8 cellular contexts compared by ENCODE assay signal in the genomic region with DNA sequence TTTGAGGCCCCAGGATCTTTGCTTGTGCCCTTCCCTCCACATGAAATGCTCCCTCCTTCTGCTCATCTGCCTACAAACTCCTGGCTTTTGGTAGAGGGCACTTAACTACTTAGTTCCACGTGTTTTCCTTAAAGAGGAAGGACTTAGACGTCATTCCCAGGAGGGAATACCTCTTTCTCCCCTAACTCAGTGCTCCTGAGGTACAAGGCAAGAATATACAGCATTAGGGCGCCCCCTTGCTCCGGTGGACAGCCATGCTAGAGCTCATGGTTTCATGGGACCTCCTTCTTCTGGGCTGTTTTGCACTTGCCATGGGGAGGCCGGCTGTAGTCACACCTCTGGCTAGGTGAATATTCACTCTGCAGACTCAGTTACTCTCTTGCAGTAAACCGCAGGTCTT.
DNase-seq lines count a peak whose midpoint lies in the region; ATAC-seq and TF ChIP-seq lines count a peak whose summit lies in the region.

No MANE protein-coding gene starts in this region.

- no peaks in the 10 kb centered on the region for H3K36me3 ChIP-seq in mesenchymal stem cell (ENCODE audit: control insufficient read depth in 1 of 2, insufficient read depth in 2 of 2, low read depth in 1 of 2, low read length in 2 of 2)
- no peaks in the 10 kb centered on the region for H3K36me3 ChIP-seq in vagina

- H3K9me3 ChIP-seq in mesenchymal stem cell (ENCODE audit: control insufficient read depth, low read length) (no peaks in the 10 kb centered on the region), vagina (no peaks in the 10 kb centered on the region)

- no peak overlapping the region for H4K91ac ChIP-seq in mesenchymal stem cell (ENCODE audit: low read length)

- peaks cover 0 to 3% (median 0%) of the 10 kb centered on the region in 5 experiments for H3K9me3 Mint-ChIP-seq in brain

- H3K27ac ChIP-seq in mesenchymal stem cell (ENCODE audit: low read length, poor library complexity, severe bottlenecking): no peak overlapping the region
- no peak overlapping the region for H3K27ac ChIP-seq in vagina

- H3K4ac ChIP-seq in mesenchymal stem cell (ENCODE audit: low read depth in 1 of 2, low read length in 2 of 2): no peak overlapping the region

- no peaks in the 10 kb centered on the region for H3K79me1 ChIP-seq in mesenchymal stem cell (replicated peaks; ENCODE audit: low read length, poor library complexity, severe bottlenecking)

- H4K8ac ChIP-seq in mesenchymal stem cell (ENCODE audit: low read length): no peak overlapping the region

- no peak overlapping the region for H3K14ac ChIP-seq in mesenchymal stem cell (ENCODE audit: low read length in 2 of 2)

- no peak overlapping the region for H3K27ac Mint-ChIP-seq in brain

- no peaks in the 10 kb centered on the region for H3K27me3 ChIP-seq in mesenchymal stem cell (ENCODE audit: control insufficient read depth in 1 of 2, insufficient read depth in 1 of 2, low read length in 2 of 2)
- no peaks in the 10 kb centered on the region for H3K27me3 ChIP-seq in vagina

- H3K18ac ChIP-seq in mesenchymal stem cell (ENCODE audit: low read depth in 1 of 2, low read length in 2 of 2): no peak overlapping the region

- H3K4me3 ChIP-seq in mesenchymal stem cell (ENCODE audit: insufficient read depth in 1 of 2, low read depth in 1 of 2, low read length in 2 of 2): no peak overlapping the region
- H3K4me3 ChIP-seq in vagina: no peak overlapping the region
- H3K4me3 ChIP-seq in foreskin fibroblast (ENCODE audit: low read depth in 1 of 2, low read length in 2 of 2): no peak overlapping the region

- H2AFZ ChIP-seq in mesenchymal stem cell (ENCODE audit: low read depth, low read length): no peak overlapping the region

- WGBS in mesenchymal stem cell: 36% methylated on average over 6 of the region's 6 CpGs

- H3K36me3 Mint-ChIP-seq in brain: no peaks in the 10 kb centered on the region

- peak; percentile 58 for ATAC-seq in GM21619 (IDR thresholded peaks at IDR 0.05; ENCODE audit: unreplicated experiment)

- no peak overlapping the region for H2BK15ac ChIP-seq in mesenchymal stem cell (ENCODE audit: low read depth, poor library complexity, severe bottlenecking)

- H2BK120ac ChIP-seq in mesenchymal stem cell (ENCODE audit: low read depth, low read length): no peak overlapping the region

- H3K4me1 Mint-ChIP-seq in brain: no peaks in the 10 kb centered on the region

- intact Hi-C loops in vagina (cut with DNase I): no loop called here

- no peak overlapping the region for H3K9ac ChIP-seq in mesenchymal stem cell (ENCODE audit: low read length)

- H3K4me3 Mint-ChIP-seq in brain: no peak overlapping the region

- H3K23ac ChIP-seq in mesenchymal stem cell (ENCODE audit: low read length in 2 of 2): no peak overlapping the region

- peak; percentile 33 for DNase-seq in DMS 273 treated with DMSO at 0.1 percent for 48 hours (lab: John Stamatoyannopoulos, UW)
- peak; percentile 73 to 82 for DNase-seq in NCI-H524 (lab: John Stamatoyannopoulos, UW)
- peak; percentile 13 for DNase-seq in mesenchymal stem cell
- DNase-seq in vagina (ENCODE audit: extremely low spot score in 2 of 2): no peak
- no peak for DNase-seq in effector CD8-positive, alpha-beta T cell (lab: John Stamatoyannopoulos, UW)
- no peak for DNase-seq in foreskin fibroblast

- H2BK12ac ChIP-seq in mesenchymal stem cell (ENCODE audit: low read length in 2 of 2): no peak overlapping the region

- peaks cover 11% of the 10 kb centered on the region for H3K27me3 Mint-ChIP-seq in brain

- TF ChIP-seq CTCF in brain (conservative IDR thresholded peaks at IDR 0.05) (peak; percentile 36 to 63), vagina (IDR thresholded peaks at IDR 0.05) (no peak), foreskin fibroblast (IDR thresholded peaks at IDR 0.05; ENCODE audit: low read depth, low read length) (no peak)

- no peak for TF ChIP-seq POLR2A in vagina (IDR thresholded peaks at IDR 0.05)

- H2AK5ac ChIP-seq in mesenchymal stem cell (ENCODE audit: low read length, severe bottlenecking): no peak overlapping the region

- H2BK5ac ChIP-seq in mesenchymal stem cell (ENCODE audit: low read depth, low read length, poor library complexity, severe bottlenecking): no peak overlapping the region

- H3K4me2 ChIP-seq in mesenchymal stem cell (ENCODE audit: low read length, poor library complexity, severe bottlenecking): no peak overlapping the region

- no peaks in the 10 kb centered on the region for H3K4me1 ChIP-seq in mesenchymal stem cell (ENCODE audit: control insufficient read depth, insufficient read depth, low read depth, low read length)
- no peaks in the 10 kb centered on the region for H3K4me1 ChIP-seq in vagina

Comparison
In these comparisons a context has a peak if more than half of its experiments do, and no peak if none do; other contexts are left out.
1. DNase-seq: peak in DMS 273 treated with DMSO at 0.1 percent for 48 hours (single experiment), NCI-H524 (2 of 2) and mesenchymal stem cell (single experiment); none in vagina (0 of 2), effector CD8-positive, alpha-beta T cell (single experiment) and foreskin fibroblast (0 of 2).
2. CTCF ChIP-seq: peak in brain (2 of 2); none in vagina (0 of 3) and foreskin fibroblast (single experiment).